Comparison of ENCODE assay signal across 28 cellular contexts in genomic region chr1:77342745-77343144, GRCh38.
"Had no signal": no experiment of that assay in that cellular context is flagged by ENCODE, and none has a peak within 500 bp of the region (broad histone marks: within the 10 kb centered on the region; RNA-seq: fewer than 3 reads in every experiment).

No MANE protein-coding gene starts in this region.

- DNase-seq: activated CD4-positive, alpha-beta memory T cell treated with anti-CD3 and anti-CD28 coated beads, Interleukin-2, amount 10 ng/mL, durations not matched to agents 7 days and 5 days; activated CD4-positive, alpha-beta T cell treated with anti-CD3 and anti-CD28 coated beads for 1 hour; activated CD4-positive, alpha-beta T cell treated with anti-CD3 and anti-CD28 coated beads, Interleukin-2, amount 10 ng/mL, durations not matched to agents 7 days and 5 days; activated CD8-positive, alpha-beta memory T cell treated with anti-CD3 and anti-CD28 coated beads, Interleukin-2, amount 50 U/mL, for 48 hours; activated naive CD8-positive, alpha-beta T cell treated with anti-CD3 and anti-CD28 coated beads, Interleukin-2, amount 50 U/mL, for 24 hours; activated T-cell treated with anti-CD3 and anti-CD28 coated beads, Interleukin-2, amount 50 U/mL, for 24 hours; amygdala; central memory CD4-positive, alpha-beta T cell; endodermal cell; foreskin fibroblast; heart right ventricle; kidney glomerular epithelial cell; left lung; mesendoderm; natural killer cell; occipital lobe; posterior cingulate gyrus; right cardiac atrium; spleen; stimulated activated CD4-positive, alpha-beta T cell treated with anti-CD3 and anti-CD28 coated beads, Interleukin-2, amount 100 ng/mL, for 48 hours; stimulated activated naive CD4-positive, alpha-beta T cell treated with Interleukin-2 at 50 U/mL for 16 hours had no signal

- H2AFZ ChIP-seq: neural progenitor cell had no signal

- H3K4me1 ChIP-seq: breast epithelium, heart right ventricle, left lung, neural progenitor cell, spleen, tibial nerve had no signal

- H3K4me3 ChIP-seq: breast epithelium, heart right ventricle, left lung, lung, neural progenitor cell, spleen, tibial nerve had no signal

- H3K27me3 ChIP-seq: breast epithelium, heart right ventricle, left lung, neural progenitor cell, spleen, tibial nerve had no signal

- H3K27ac ChIP-seq: heart right ventricle, left lung, neural progenitor cell, spleen, tibial nerve had no signal

- H3K36me3 ChIP-seq: breast epithelium, heart right ventricle, left lung, neural progenitor cell, spleen, tibial nerve had no signal

- ATAC-seq: activated naive CD8-positive, alpha-beta T cell treated with anti-CD3 and anti-CD28 coated beads, Interleukin-2, amount 50 U/mL, for 24 hours; activated T-helper 17 cell treated with anti-CD3 and anti-CD28 coated beads, Interleukin-2, amount 50 U/mL, for 72 hours; esophagus mucosa; heart right ventricle; left lung; natural killer cell; right cardiac atrium; WTC11 had no signal

- H3K4me2 ChIP-seq: neural progenitor cell had no signal

- H3K9me3 ChIP-seq: breast epithelium, heart right ventricle, left lung, spleen, tibial nerve had no signal
